ENCODE assay signal across 20 cellular contexts in the genomic region with DNA sequence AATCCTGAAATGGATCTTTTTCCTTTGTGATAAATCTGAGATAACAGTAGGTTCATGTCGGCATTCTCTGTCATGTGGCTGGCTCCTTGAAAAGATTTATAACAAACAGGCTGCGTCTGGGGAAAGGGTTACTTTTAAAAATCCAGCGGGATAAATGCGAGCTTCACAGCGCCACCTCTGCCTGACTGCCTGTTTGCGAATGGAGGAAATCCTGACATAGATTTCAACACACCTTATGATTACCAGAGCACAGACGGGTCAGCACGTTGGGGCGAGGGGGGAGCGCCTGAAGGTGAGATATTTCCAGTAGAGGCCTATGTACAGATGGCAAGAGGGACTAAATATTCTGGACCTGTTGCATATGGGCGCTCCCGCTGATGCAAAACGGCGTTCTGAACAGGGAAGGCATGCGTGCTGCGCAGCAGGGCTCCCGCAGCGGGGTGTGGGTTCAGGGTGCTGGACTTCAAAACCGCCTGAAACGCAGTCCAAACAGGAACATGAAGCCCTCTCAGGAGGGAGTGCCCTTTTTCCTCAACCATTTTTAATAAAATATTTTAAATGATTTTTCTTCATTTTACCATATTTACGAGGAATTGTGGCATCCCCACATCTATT.
DNase-seq lines count a peak whose midpoint lies in the region; ATAC-seq, FAIRE-seq and TF ChIP-seq lines count a peak whose summit lies in the region.
"Had no signal": no experiment of that assay in that cellular context is flagged by ENCODE, and none has a peak within 500 bp of the region (broad histone marks: within the 10 kb centered on the region; RNA-seq: fewer than 3 reads in every experiment).

No MANE protein-coding gene starts in this region.

- H3K79me2 ChIP-seq in HepG2 (ENCODE audit: insufficient read depth, low read length) (no peaks in the 10 kb centered on the region), PC-3 (ENCODE audit: low read length) (no peaks in the 10 kb centered on the region)

- H3K4me3 Mint-ChIP-seq in activated T-cell treated with anti-CD3 and anti-CD28 coated beads, Interleukin-2, amount 50 U/mL, for 24 hours = no peak overlapping the region
- no peak overlapping the region for H3K4me3 Mint-ChIP-seq in CD4-positive, alpha-beta memory T cell
- H3K4me3 Mint-ChIP-seq: activated naive CD8-positive, alpha-beta T cell; activated T-cell treated with anti-CD3 and anti-CD28 coated beads, Interleukin-2, amount 50 U/mL, for 72 hours had no signal

- in situ Hi-C loops in HepG2 (cut with HindIII; ENCODE audit: extremely low pct_ligation_motif_present, low pct_unique_long_range_greater_than_20kb) = no loop called here

- no peak overlapping the region for H3K4me2 ChIP-seq in HepG2 (ENCODE audit: low read depth, low read length)
- H3K4me2 ChIP-seq in PC-3 (ENCODE audit: low read length) = no peak overlapping the region

- 0 out of 5 replicates have a peak, but pooled peaks cover 0 to 2% of the 10 kb centered on the region in 2 experiments for H3K27me3 ChIP-seq in HepG2 (ENCODE audit: control insufficient read depth in 1 of 2, insufficient read depth in 2 of 2, low read length in 2 of 2)
- H3K27me3 ChIP-seq in right lobe of liver = no peaks in the 10 kb centered on the region
- no peaks in the 10 kb centered on the region; the same call in 1 of the 2 replicates for H3K27me3 ChIP-seq in PC-3 (ENCODE audit: low read length)
- no peaks in the 10 kb centered on the region for H3K27me3 ChIP-seq in lower lobe of right lung (ENCODE audit: low read depth)
- H3K27me3 ChIP-seq in CD4-positive, alpha-beta memory T cell (ENCODE audit: insufficient read depth, low read length) = no peaks in the 10 kb centered on the region
- peaks cover 0 to 7% (median 0%) of the 10 kb centered on the region in 3 donors for H3K27me3 ChIP-seq in stomach
- H3K27me3 ChIP-seq: neutrophil had no signal

- no peaks in the 10 kb centered on the region for H3F3A ChIP-seq in PC-3 (ENCODE audit: low read length, unreplicated experiment)

- BruUV-seq in HepG2 (replicated peaks; lab: Mats Ljungman, UMichigan) (no TSS peak), PC-3 (replicated peaks; lab: Mats Ljungman, UMichigan) (no TSS peak)

- H3K9me2 ChIP-seq in PC-3 (replicated peaks; ENCODE audit: low read length) = no peaks in the 10 kb centered on the region

- no peaks in the 10 kb centered on the region for H3K36me3 Mint-ChIP-seq in activated T-cell treated with anti-CD3 and anti-CD28 coated beads, Interleukin-2, amount 50 U/mL, for 24 hours (ENCODE audit: low read depth)
- no peaks in the 10 kb centered on the region for H3K36me3 Mint-ChIP-seq in CD4-positive, alpha-beta memory T cell
- H3K36me3 Mint-ChIP-seq: activated naive CD8-positive, alpha-beta T cell had no signal

- TF ChIP-seq EP300 in HepG2 (IDR thresholded peaks at IDR 0.05; ENCODE audit: low read depth in 2 of 2, low read length in 2 of 2) = no peak
- no peak for TF ChIP-seq EP300 in HepG2 (CRISPR knock-in tag; IDR thresholded peaks at IDR 0.05; ENCODE audit: borderline replicate concordance)
- no peak for TF ChIP-seq EP300 in stomach (IDR thresholded peaks at IDR 0.05)

- TF ChIP-seq CTCF in HepG2 (CRISPR knock-in tag; IDR thresholded peaks at IDR 0.05) (peak; percentile 20; the same call in 1 of the 2 replicates), right lobe of liver (IDR thresholded peaks at IDR 0.05) (no peak), PC-3 (conservative IDR thresholded peaks at IDR 0.05; ENCODE audit: low read depth, low read length) (0 out of 2 replicates have a peak, but pooled peaks have one; percentile 24), lower lobe of right lung (IDR thresholded peaks at IDR 0.05) (no peak), stomach (IDR thresholded peaks at IDR 0.05) (no peak)

- intact Hi-C loops in HepG2 (cut with micrococcal nuclease; ENCODE audit: unreplicated experiment) = loop anchor here (5.0 kb wide), 1 partner anchor 83 kb away; no protein-coding TSS in a partner anchor
- intact Hi-C loops in right lobe of liver (cut with DNase I) = no loop called here
- intact Hi-C loops in PC-3 (cut with micrococcal nuclease) = no loop called here
- intact Hi-C loops in lower lobe of right lung (cut with DNase I) = no loop called here
- intact Hi-C loops in CD4-positive, alpha-beta memory T cell (cut with micrococcal nuclease) = no loop called here
- intact Hi-C loops in stomach (cut with DNase I; ENCODE audit: low total_unique reads) = no loop called here

- no peak overlapping the region for H2AFZ ChIP-seq in HepG2 (ENCODE audit: low read length)
- no peak overlapping the region for H2AFZ ChIP-seq in PC-3 (ENCODE audit: low read length)

- no peak for TF ChIP-seq RAD21 in HepG2 (CRISPR knock-in tag; IDR thresholded peaks at IDR 0.05)

- TF ChIP-seq POLR2A in HepG2 (IDR thresholded peaks at IDR 0.05; ENCODE audit: insufficient read depth in 1 of 2, low read depth in 2 of 2, low read length in 2 of 2) (no peak), right lobe of liver (IDR thresholded peaks at IDR 0.05) (no peak), stomach (IDR thresholded peaks at IDR 0.05) (no peak)

- no peak for ATAC-seq in HepG2
- ATAC-seq in right lobe of liver = no peak
- ATAC-seq in PC-3 = no peak
- peak; percentile 68 to 69 for ATAC-seq in lower lobe of right lung
- no peak for ATAC-seq in HG02642 (IDR thresholded peaks at IDR 0.05; ENCODE audit: poor library complexity, unreplicated experiment)
- ATAC-seq: activated T-cell treated with anti-CD3 and anti-CD28 coated beads, Interleukin-2, amount 50 U/mL, for 72 hours; left lobe of liver had no signal

- H3K9me3 Mint-ChIP-seq in activated T-cell treated with anti-CD3 and anti-CD28 coated beads, Interleukin-2, amount 50 U/mL, for 24 hours = peaks cover under 1% of the 10 kb centered on the region
- H3K9me3 Mint-ChIP-seq in CD4-positive, alpha-beta memory T cell = peaks cover 0 to under 1% (median 0%) of the 10 kb centered on the region in 8 donors
- H3K9me3 Mint-ChIP-seq: activated T-cell treated with anti-CD3 and anti-CD28 coated beads, Interleukin-2, amount 50 U/mL, for 72 hours had no signal

- H3K9ac ChIP-seq in HepG2 (ENCODE audit: insufficient read depth, low read depth, low read length) = no peak overlapping the region
- H3K9ac ChIP-seq in PC-3 (ENCODE audit: low read length) = no peak overlapping the region

- CTCF ChIA-PET in HepG2 (lab: Yijun Ruan, JAX; ENCODE audit: low intra/inter-chr PET ratio, low total read pairs) (no interaction called here), PC-3 (lab: Charles Lee) (no interaction called here)
- CTCF ChIA-PET in CD4-positive, alpha-beta memory T cell (lab: Charles Lee; ENCODE audit: partially characterized antibody) = no interaction called here

- DNase-seq in HepG2 (ENCODE audit: low spot score) = no peak
- DNase-seq in right lobe of liver = no peak
- DNase-seq in PC-3 = no peak
- DNase-seq in lower lobe of right lung = no peak
- no peak for DNase-seq in activated T-cell treated with anti-CD3 and anti-CD28 coated beads, Interleukin-2, amount 50 U/mL, for 24 hours
- no peak for DNase-seq in CD4-positive, alpha-beta memory T cell
- DNase-seq in stomach = no peak
- DNase-seq: activated T-cell treated with anti-CD3 and anti-CD28 coated beads, Interleukin-2, amount 50 U/mL, for 72 hours; DMS79; effector memory CD4-positive, alpha-beta T cell; esophagus squamous epithelium; NCI-H2107; NCI-H510A treated with DMSO at 0.1 percent for 48 hours; RPMI8226 had no signal

- 55% methylated on average over 19 of the region's 21 CpGs for WGBS in HepG2 (ENCODE audit: low lambda C conversion rate)
- WGBS in right lobe of liver (ENCODE audit: insufficient coverage, low coverage, low lambda C conversion rate, missing lambda C conversion rate) = 53% methylated on average over 15 of the region's 21 CpGs
- WGBS in stomach, 5 donors = 38 to 47% (median 43%) methylated on average over 21 of the region's 21 CpGs

- H3K4me3 ChIP-seq in HepG2 (replicated peaks in 1 of 3; ENCODE audit: insufficient read depth in 1 of 3, low read depth in 2 of 3, low read length in 3 of 3) (no peak overlapping the region), right lobe of liver (no peak overlapping the region), PC-3 (ENCODE audit: low read length) (no peak overlapping the region), lower lobe of right lung (no peak overlapping the region), stomach (no peak overlapping the region)
- H3K4me3 ChIP-seq in CD4-positive, alpha-beta memory T cell (ENCODE audit: low read length in 2 of 2) = no peak overlapping the region
- H3K4me3 ChIP-seq: esophagus squamous epithelium, HAP-1 had no signal

- POLR2A ChIA-PET in HepG2 (lab: Yijun Ruan, JAX) = no interaction called here
- POLR2A ChIA-PET in PC-3 (lab: Charles Lee; ENCODE audit: unreplicated experiment) = no interaction called here
- POLR2A ChIA-PET in CD4-positive, alpha-beta memory T cell (lab: Charles Lee; ENCODE audit: partially characterized antibody) = no interaction called here

- no peaks in the 10 kb centered on the region for H3K9me3 ChIP-seq in HepG2 (ENCODE audit: low read length)
- no peaks in the 10 kb centered on the region for H3K9me3 ChIP-seq in right lobe of liver
- H3K9me3 ChIP-seq in PC-3 (ENCODE audit: low read length) = no peaks in the 10 kb centered on the region
- H3K9me3 ChIP-seq in lower lobe of right lung = peaks cover 4% of the 10 kb centered on the region
- no peaks in the 10 kb centered on the region for H3K9me3 ChIP-seq in CD4-positive, alpha-beta memory T cell (ENCODE audit: control insufficient read depth in 1 of 2, low read length in 2 of 2)
- no peaks in the 10 kb centered on the region for H3K9me3 ChIP-seq in stomach
- H3K9me3 ChIP-seq: esophagus squamous epithelium, HAP-1, neutrophil had no signal

- H3K4me1 ChIP-seq in HepG2 (ENCODE audit: insufficient read depth, low read length) = peaks cover 10% of the 10 kb centered on the region
- H3K4me1 ChIP-seq in right lobe of liver = peaks cover 0 to 3% (median 0%) of the 10 kb centered on the region in 4 donors
- H3K4me1 ChIP-seq in PC-3 (ENCODE audit: insufficient read depth, low read length) = no peaks in the 10 kb centered on the region
- H3K4me1 ChIP-seq in lower lobe of right lung = no peaks in the 10 kb centered on the region
- no peaks in the 10 kb centered on the region for H3K4me1 ChIP-seq in CD4-positive, alpha-beta memory T cell (ENCODE audit: insufficient read depth, low read length)
- no peaks in the 10 kb centered on the region for H3K4me1 ChIP-seq in stomach
- H3K4me1 ChIP-seq: esophagus squamous epithelium, HAP-1 had no signal

- H3K4me1 Mint-ChIP-seq in activated T-cell treated with anti-CD3 and anti-CD28 coated beads, Interleukin-2, amount 50 U/mL, for 24 hours (ENCODE audit: low read depth) = no peaks in the 10 kb centered on the region
- H3K4me1 Mint-ChIP-seq in CD4-positive, alpha-beta memory T cell = no peaks in the 10 kb centered on the region

- FAIRE-seq in HepG2 (lab: Jason Lieb, UNC) = no peak
- FAIRE-seq: GM12892 had no signal

- no peak overlapping the region for H3K27ac Mint-ChIP-seq in activated T-cell treated with anti-CD3 and anti-CD28 coated beads, Interleukin-2, amount 50 U/mL, for 24 hours
- no peak overlapping the region for H3K27ac Mint-ChIP-seq in CD4-positive, alpha-beta memory T cell
- H3K27ac Mint-ChIP-seq: activated naive CD8-positive, alpha-beta T cell; activated T-cell treated with anti-CD3 and anti-CD28 coated beads, Interleukin-2, amount 50 U/mL, for 72 hours had no signal

- no peaks in the 10 kb centered on the region for H3K36me3 ChIP-seq in HepG2 (replicated peaks in 1 of 2; ENCODE audit: control insufficient read depth in 1 of 2, insufficient read depth in 2 of 2, low read length in 2 of 2)
- H3K36me3 ChIP-seq in right lobe of liver = no peaks in the 10 kb centered on the region
- no peaks in the 10 kb centered on the region for H3K36me3 ChIP-seq in PC-3 (ENCODE audit: low read depth, low read length)
- no peaks in the 10 kb centered on the region for H3K36me3 ChIP-seq in lower lobe of right lung
- no peaks in the 10 kb centered on the region for H3K36me3 ChIP-seq in CD4-positive, alpha-beta memory T cell (ENCODE audit: insufficient read depth, low read length)
- no peaks in the 10 kb centered on the region for H3K36me3 ChIP-seq in stomach
- H3K36me3 ChIP-seq: esophagus squamous epithelium, HAP-1, neutrophil had no signal

- H4K20me1 ChIP-seq in HepG2 (ENCODE audit: insufficient read depth, low read length) = no peaks in the 10 kb centered on the region
- H4K20me1 ChIP-seq in PC-3 (ENCODE audit: low read length) = no peaks in the 10 kb centered on the region

- H3K27ac ChIP-seq in HepG2 (ENCODE audit: extremely low read length, insufficient read depth, low read length) (no peak overlapping the region), right lobe of liver (no peak overlapping the region), PC-3 (ENCODE audit: low read length) (no peak overlapping the region), lower lobe of right lung (no peak overlapping the region), stomach (no peak overlapping the region)
- H3K27ac ChIP-seq in CD4-positive, alpha-beta memory T cell (ENCODE audit: low read depth, low read length) = no peak overlapping the region
- H3K27ac ChIP-seq: esophagus squamous epithelium, neutrophil had no signal

- H3K27me3 Mint-ChIP-seq in activated T-cell treated with anti-CD3 and anti-CD28 coated beads, Interleukin-2, amount 50 U/mL, for 24 hours = peaks cover 22% of the 10 kb centered on the region
- peaks cover 0 to 4% of the 10 kb centered on the region in 2 donors for H3K27me3 Mint-ChIP-seq in CD4-positive, alpha-beta memory T cell

Comparison
In these comparisons a context has a peak if more than half of its experiments do, and no peak if none do; other contexts are left out.
1. CTCF ChIP-seq: peak in HepG2 (single experiment) and PC-3 (single experiment); none in right lobe of liver (0 of 4), lower lobe of right lung (single experiment) and stomach (0 of 7).
2. ATAC-seq: peak in lower lobe of right lung (2 of 2); none in HepG2 (single experiment), right lobe of liver (0 of 4), PC-3 (single experiment) and HG02642 (single experiment).